In genomic region chr11:96389604-96390402, GRCh38 we compare ENCODE assay signal across 8 cellular contexts.
A peak's percentile ranks its signal among the peaks of the same experiment; 100 is the strongest.
DNase-seq lines count a peak whose midpoint lies in the region; ATAC-seq lines count a peak whose summit lies in the region.

Gene CCDC82 (minus strand): TSS chr11:96389912. CDS start chr11:96384747, 5,165 bp downstream.
Gene JRKL (plus strand): TSS chr11:96390013. CDS start chr11:96390650, 637 bp downstream.

- peak; percentile 86 for ATAC-seq in GM19043 (IDR thresholded peaks at IDR 0.05; ENCODE audit: low read depth, unreplicated experiment)
- peak; percentile 94 for ATAC-seq in HG03354 (IDR thresholded peaks at IDR 0.05; ENCODE audit: poor library complexity, severe bottlenecking, unreplicated experiment)

- DNase-seq in AG20443 (ENCODE audit: low spot score) (peak; percentile 98), NCI-H446 (lab: John Stamatoyannopoulos, UW) (peak; percentile 95 to 97), cerebellar nuclear complex (lab: John Stamatoyannopoulos, UW) (peak; percentile 88 to 93), kidney glomerular epithelial cell (lab: John Stamatoyannopoulos, UW) (peak; percentile 91)
- DNase-seq in activated CD4-positive, CD25-positive, alpha-beta regulatory T cell treated with anti-CD3 and anti-CD28 coated beads, Interleukin-2, amount 50 U/mL, for 72 hours = peak; percentile 98
- peak; percentile 96 to 98 for DNase-seq in stimulated activated CD4-positive, alpha-beta T cell treated with anti-CD3 and anti-CD28 coated beads, Interleukin-15, amount 100 ng/mL, for 48 hours (ENCODE audit: low read depth in 2 of 2)

Comparison
In these comparisons a context has a peak if more than half of its experiments do, and no peak if none do; other contexts are left out.
1. Peak in every context shown above with its lines: DNase-seq and ATAC-seq.